8 cellular contexts compared by ENCODE assay signal in the genomic region with DNA sequence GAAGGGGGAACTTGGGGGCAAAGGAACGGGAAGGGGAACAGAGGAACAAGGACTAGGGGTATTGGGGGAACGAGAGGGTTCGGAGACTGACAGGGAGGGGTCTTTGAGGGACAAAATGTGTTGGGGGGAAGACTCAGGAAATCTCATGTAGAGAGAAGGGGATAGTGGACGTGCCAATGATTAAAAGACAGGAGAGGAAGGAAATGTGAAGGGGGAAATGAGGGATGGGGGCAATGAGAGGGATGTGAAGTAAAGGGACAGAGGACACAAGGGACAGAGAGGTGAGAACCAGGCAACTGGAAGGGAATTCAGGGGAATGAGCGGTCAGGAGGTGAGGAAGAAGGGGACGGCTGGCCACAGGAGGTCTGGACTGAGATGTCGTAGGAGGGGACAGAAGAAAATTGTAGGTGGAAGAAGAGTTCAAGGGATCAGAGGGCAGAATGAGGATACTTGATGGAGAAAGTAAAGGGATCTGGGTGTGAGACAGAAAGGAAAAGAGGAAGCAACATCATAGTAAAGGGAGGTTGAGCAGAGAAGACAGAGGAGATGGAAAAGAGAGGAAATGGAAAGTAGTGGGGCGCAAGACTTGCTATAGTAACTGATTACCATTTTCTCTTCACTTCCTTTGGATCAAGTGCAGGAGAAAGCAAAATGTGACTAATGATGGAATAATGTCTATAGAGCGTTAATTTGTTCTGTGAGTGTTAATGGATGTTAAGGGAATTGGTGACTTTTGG. TPM values are rescaled to one million over a fixed set of nuclear protein-coding genes. Genes with fewer than 3 reads are reported as not detected.
DNase-seq lines count a peak whose midpoint lies in the region; ATAC-seq and TF ChIP-seq lines count a peak whose summit lies in the region.

No MANE protein-coding gene starts in this region.

- TF ChIP-seq EP300 in SK-N-SH (IDR thresholded peaks at IDR 0.05; ENCODE audit: borderline replicate concordance in 1 of 2, low read depth in 1 of 2, low read length in 1 of 2): no peak

- no peaks in the 10 kb centered on the region for H4K20me1 ChIP-seq in SK-N-SH (ENCODE audit: insufficient read depth)

- H3K9me2 ChIP-seq in SK-N-SH: no peaks in the 10 kb centered on the region

- H3K36me3 ChIP-seq in SK-N-SH (replicated peaks in 1 of 2; ENCODE audit: control insufficient read depth in 1 of 2, insufficient read depth in 2 of 2, low read length in 1 of 2) (no peaks in the 10 kb centered on the region), parathyroid adenoma (ENCODE audit: control insufficient read depth, insufficient read depth, low read length) (no peaks in the 10 kb centered on the region)

- 0 out of 2 replicates have a peak overlapping the region, but pooled peaks have one; percentile 83 for H2AFZ ChIP-seq in SK-N-SH (ENCODE audit: low read depth)
- peak overlapping the region; percentile 89 for H2AFZ ChIP-seq in parathyroid adenoma

- H3K9me3 ChIP-seq in SK-N-SH (no peaks in the 10 kb centered on the region), parathyroid adenoma (ENCODE audit: control insufficient read depth, low read length) (no peaks in the 10 kb centered on the region)

- peak overlapping the region; percentile 42 to 71; a peak in 2 of 4 replicates for H3K27ac ChIP-seq in SK-N-SH (ENCODE audit: low read depth in 2 of 2, low read length in 1 of 2)
- peak overlapping the region; percentile 69 for H3K27ac ChIP-seq in parathyroid adenoma

- H3K27me3 ChIP-seq in SK-N-SH (ENCODE audit: insufficient read depth): no peaks in the 10 kb centered on the region
- no peaks in the 10 kb centered on the region for H3K27me3 ChIP-seq in parathyroid adenoma (ENCODE audit: control insufficient read depth, insufficient read depth, low read length)

- CTCF ChIA-PET in SK-N-SH (lab: Yijun Ruan, JAX): interaction anchor here (2.0 kb wide), 1 partner anchor 13 kb away, joined by 5 read pairs; no protein-coding TSS in a partner anchor

- POLR2A ChIA-PET in SK-N-SH (lab: Yijun Ruan, JAX): interaction anchor here (1.6 kb wide), 1 partner anchor 87 kb away, joined by 5 read pairs; no protein-coding TSS in a partner anchor

- H3K79me2 ChIP-seq in SK-N-SH (ENCODE audit: insufficient read depth): peaks cover 52% of the 10 kb centered on the region
- peaks cover 11% of the 10 kb centered on the region for H3K79me2 ChIP-seq in parathyroid adenoma

- TF ChIP-seq RAD21 in SK-N-SH (IDR thresholded peaks at IDR 0.05; ENCODE audit: low read length): no peak

- 27% methylated on average over 9 of the region's 9 CpGs for WGBS in SK-N-SH (ENCODE audit: low lambda C conversion rate)

- H3K4me3 ChIP-seq in SK-N-SH (ENCODE audit: low read depth in 2 of 2, low read length in 1 of 2) (peak overlapping the region; percentile 52 to 84), epithelial cell of esophagus (ENCODE audit: low read length) (peak overlapping the region; percentile 69), parathyroid adenoma (ENCODE audit: low read depth, low read length) (peak overlapping the region; percentile 83)

- no peak for TF ChIP-seq CTCF in SK-N-SH (IDR thresholded peaks at IDR 0.05)
- TF ChIP-seq CTCF in epithelial cell of esophagus (IDR thresholded peaks at IDR 0.05; ENCODE audit: insufficient read depth, low read depth, low read length, missing control alignments): no peak
- TF ChIP-seq CTCF in parathyroid adenoma (IDR thresholded peaks at IDR 0.05): no peak

- H3K4me1 ChIP-seq in SK-N-SH (ENCODE audit: control insufficient read depth in 1 of 2, insufficient read depth in 2 of 2, low read depth in 1 of 2, low read length in 1 of 2): peaks cover 5 to 19% of the 10 kb centered on the region in 2 experiments; a peak in 3 of 4 replicates
- no peaks in the 10 kb centered on the region for H3K4me1 ChIP-seq in parathyroid adenoma

- peaks cover 8% of the 10 kb centered on the region for H3F3A ChIP-seq in SK-N-SH (replicated peaks; ENCODE audit: insufficient read depth)

- H3K9ac ChIP-seq in SK-N-SH (peak overlapping the region; percentile 91), parathyroid adenoma (no peak overlapping the region)

- no peak for DNase-seq in SK-N-SH
- DNase-seq in SIG-M5 (lab: John Stamatoyannopoulos, UW): peak; percentile 37
- DNase-seq in epithelial cell of esophagus (ENCODE audit: low read depth): peak; percentile 38
- DNase-seq in stimulated activated CD4-positive, alpha-beta T cell treated with anti-CD3 and anti-CD28 coated beads, Interleukin-4, amount 100 ng/mL, for 4 hours: no peak
- DNase-seq in activated CD4-positive, CD25-positive, alpha-beta regulatory T cell (lab: John Stamatoyannopoulos, UW): no peak

- no peak; the same call in 2 of the 3 replicates for ATAC-seq in SK-N-SH treated with all-trans-retinoic acid at 6 μM for 48 hours
- ATAC-seq in GM21619 (IDR thresholded peaks at IDR 0.05; ENCODE audit: unreplicated experiment): no peak

- H3K4me2 ChIP-seq in SK-N-SH (peak overlapping the region; percentile 93), parathyroid adenoma (ENCODE audit: low read length) (peak overlapping the region; percentile 85)

TF ChIP-seq in SK-N-SH, 30 proteins besides CTCF, POLR2A, EP300 and RAD21:
- TF ChIP-seq TCF12 (IDR thresholded peaks at IDR 0.05) (no peak), MEF2A (IDR thresholded peaks at IDR 0.05; ENCODE audit: borderline replicate concordance, low read depth) (no peak), SIN3A (IDR thresholded peaks at IDR 0.05; ENCODE audit: borderline replicate concordance, low read depth, low read length) (no peak), SMC3 (IDR thresholded peaks at IDR 0.05; ENCODE audit: low read depth, low read length) (no peak), YY1 (IDR thresholded peaks at IDR 0.05; ENCODE audit: low read depth) (no peak), NRF1 (IDR thresholded peaks at IDR 0.05; ENCODE audit: low read depth, low read length) (no peak)

TF ChIP-seq in SK-N-SH treated with all-trans-retinoic acid at 6 μM for 48 hours, 23 proteins besides CTCF, POLR2A, EP300 and RAD21:
- TF ChIP-seq ZNF8 (CRISPR knock-in tag; IDR thresholded peaks at IDR 0.05): no peak
TF ChIP-seq in SK-N-SH treated with all-trans-retinoic acid at 6 μM for 48 hours: peak in this region for 0.

RNA-seq across cellular contexts. Expression of gene RAB8B, which starts 0.7 kb away (rescaled TPM):
- polyA plus RNA-seq in SK-N-SH (2012; rRNA removed): 4.7 and 5.4 TPM in 2 replicates
- polyA plus RNA-seq in SK-N-SH (2012; cell fraction: cytosol; rRNA removed): 8.9 and 12.6 TPM in 2 replicates
- polyA plus RNA-seq in SK-N-SH (2012; cell fraction: nucleus; rRNA removed): 1.9 and 6.2 TPM in 2 replicates

RNA-seq across cellular contexts. Expression of gene RPS27L, which starts 32.8 kb away (rescaled TPM):
- polyA plus RNA-seq in SK-N-SH (2012; rRNA removed): 319 and 321 TPM in 2 replicates
- 411 and 679 TPM in 2 replicates for polyA plus RNA-seq in SK-N-SH (2012; cell fraction: cytosol; rRNA removed)
- 82.3 and 147 TPM in 2 replicates for polyA plus RNA-seq in SK-N-SH (2012; cell fraction: nucleus; rRNA removed)

Comparison
In these comparisons a context has a peak if more than half of its experiments do, and no peak if none do; other contexts are left out.
1. DNase-seq: peak in SIG-M5 (single experiment) and epithelial cell of esophagus (single experiment); none in SK-N-SH (single experiment), stimulated activated CD4-positive, alpha-beta T cell treated with anti-CD3 and anti-CD28 coated beads, Interleukin-4, amount 100 ng/mL, for 4 hours (0 of 2) and activated CD4-positive, CD25-positive, alpha-beta regulatory T cell (0 of 4).
2. Peak in every context shown above with its lines, with median percentiles within 50 percentile points of each other: H3K4me3 ChIP-seq.